In genomic region chr5:110809006-110809405, GRCh38 we compare ENCODE assay signal across 26 cellular contexts.
"Had no signal": no experiment of that assay in that cellular context is flagged by ENCODE, and none has a peak within 500 bp of the region (broad histone marks: within the 10 kb centered on the region; RNA-seq: fewer than 3 reads in every experiment).

No MANE protein-coding gene starts in this region.

- FAIRE-seq: RCC 7860 had no signal

- DNase-seq: activated CD4-positive, alpha-beta T cell treated with anti-CD3 and anti-CD28 coated beads for 36 hours; activated CD4-positive, alpha-beta T cell treated with anti-CD3 and anti-CD28 coated beads, Interleukin-2, amount 10 ng/mL, durations not matched to agents 7 days and 5 days; activated CD4-positive, alpha-beta T cell treated with anti-CD3 and anti-CD28 coated beads, Interleukin-2, amount 50 U/mL, for 48 hours; activated CD8-positive, alpha-beta T cell treated with anti-CD3 and anti-CD28 coated beads, Interleukin-2, amount 10 ng/mL, durations not matched to agents 7 days and 5 days; activated gamma-delta T cell; activated naive CD4-positive, alpha-beta T cell treated with Interleukin-2 at 50 U/mL for 16 hours; activated naive CD8-positive, alpha-beta T cell treated with anti-CD3 and anti-CD28 coated beads, Interleukin-2, amount 10 ng/mL, durations not matched to agents 7 days and 5 days; activated T-cell treated with anti-CD3 and anti-CD28 coated beads, Interleukin-2, amount 50 U/mL, for 24 hours; amygdala; NCI-H1105; NCI-H1417 treated with DMSO at 0.1 percent for 48 hours; NCI-H187 treated with DMSO at 0.1 percent for 48 hours; NCI-H2081; NCI-H2171 treated with DMSO at 0.1 percent for 48 hours; NCI-H2227 treated with DMSO at 0.1 percent for 48 hours; NCI-H446 treated with DMSO at 0.1 percent for 48 hours; NCI-H524 treated with DMSO at 0.1 percent for 48 hours; NK-92 treated with Interleukin-12 subunit alpha and Interleukin-12 subunit beta, amount 100 ng/mL, for 24 hours; PC-9; SIG-M5; T1000 had no signal

- H2AFZ ChIP-seq: PC-9 had no signal

- H3K36me3 ChIP-seq: ascending aorta had no signal

- H3K27ac ChIP-seq: ascending aorta, PC-9, RWPE1 had no signal

- H3K27me3 ChIP-seq: ascending aorta had no signal

- H3K9me3 ChIP-seq: ascending aorta had no signal

- H3K4me1 ChIP-seq: ascending aorta had no signal

- H3K4me3 ChIP-seq: ascending aorta, PC-9 had no signal

- H3K4me2 ChIP-seq: PC-9 had no signal

- ATAC-seq: activated CD4-positive, alpha-beta T cell treated with anti-CD3 and anti-CD28 coated beads for 36 hours; activated CD4-positive, CD25-positive, alpha-beta regulatory T cell treated with anti-CD3 and anti-CD28 coated beads, Interleukin-2, amount 50 U/mL, for 24 hours; activated CD8-positive, alpha-beta T cell treated with anti-CD3 and anti-CD28 coated beads, Interleukin-2, amount 10 ng/mL, durations not matched to agents 7 days and 5 days; Right ventricle myocardium inferior had no signal
